In genomic region chr15:75443972-75444453, GRCh38 we compare ENCODE assay signal across 7 cellular contexts. TPM values are rescaled to one million over a fixed set of nuclear protein-coding genes. Genes with fewer than 3 reads are reported as not detected.
DNase-seq lines count a peak whose midpoint lies in the region; ATAC-seq, FAIRE-seq and TF ChIP-seq lines count a peak whose summit lies in the region.
"Not testable (repeated sequence)": the region's sequence is repeated elsewhere in the genome, so short reads cannot be mapped to it uniquely, and the experiment has no call there.

No MANE protein-coding gene starts in this region.

- H3K36me3 ChIP-seq in IMR-90 (ENCODE audit: control insufficient read depth, insufficient read depth, low read length); bronchial epithelial cell (ENCODE audit: control insufficient read depth, insufficient read depth, low read length); fibroblast of lung (ENCODE audit: control insufficient read depth, insufficient read depth, low read length): not testable (repeated sequence)
- peaks cover 3 to 22% of the 10 kb centered on the region in 2 experiments for H3K36me3 ChIP-seq in mesenchymal stem cell (ENCODE audit: control insufficient read depth in 1 of 2, insufficient read depth in 2 of 2, low read depth in 1 of 2, low read length in 2 of 2)

- not testable (repeated sequence) for TF ChIP-seq RAD21 in IMR-90 (IDR thresholded peaks at IDR 0.05; ENCODE audit: low read length)

- CTCF ChIA-PET in Calu3 (lab: Charles Lee); IMR-90 (lab: Yijun Ruan, JAX): not testable (repeated sequence)
- CTCF ChIA-PET in T-cell (lab: Charles Lee): interaction anchor here in 1 of 2 donors (0.9 kb wide), 1 partner anchor 10 kb away, joined by 3 read pairs; no protein-coding TSS in a partner anchor

- TF ChIP-seq POLR2A in IMR-90 (IDR thresholded peaks at IDR 0.05; ENCODE audit: low read depth, low read length): not testable (repeated sequence)

- intact Hi-C loops in Calu3 (cut with micrococcal nuclease; ENCODE audit: unreplicated experiment); IMR-90 (cut with micrococcal nuclease): not testable (repeated sequence)

- H3K56ac ChIP-seq in IMR-90 (ENCODE audit: extremely low read depth, insufficient read depth, low read length): peak overlapping the region; percentile 54; the same call in 1 of the 2 replicates

- in situ Hi-C loops in IMR-90 (cut with MboI; ENCODE audit: low sequenced_read_pairs): not testable (repeated sequence)

- not testable (repeated sequence) for H2AK5ac ChIP-seq in IMR-90 (ENCODE audit: low read depth, low read length); mesenchymal stem cell (ENCODE audit: low read length, severe bottlenecking)

- H3K9me3 ChIP-seq in IMR-90 (ENCODE audit: control insufficient read depth, insufficient read depth, low read length); fibroblast of lung (ENCODE audit: control insufficient read depth, insufficient read depth, low read depth, low read length); mesenchymal stem cell (ENCODE audit: control insufficient read depth, low read length): not testable (repeated sequence)

- POLR2A ChIA-PET in IMR-90 (lab: Charles Lee; ENCODE audit: unreplicated experiment); T-cell (lab: Charles Lee): not testable (repeated sequence)

- H3K27ac Mint-ChIP-seq in Calu3 (ENCODE audit: unreplicated experiment) (peak overlapping the region; percentile 52), T-cell (peak overlapping the region; percentile 48 to 63)
- H3K27ac Mint-ChIP-seq in activated naive CD4-positive, alpha-beta T cell treated with anti-CD3 and anti-CD28 coated beads, Interleukin-2, amount 50 U/mL, for 24 hours: peak overlapping the region; percentile 51

- H2BK5ac ChIP-seq in IMR-90 (ENCODE audit: low read depth, low read length, poor library complexity, severe bottlenecking): peak overlapping the region; percentile 72
- not testable (repeated sequence) for H2BK5ac ChIP-seq in mesenchymal stem cell (ENCODE audit: low read depth, low read length, poor library complexity, severe bottlenecking)

- not testable (repeated sequence) for H3K18ac ChIP-seq in IMR-90 (ENCODE audit: low read depth, low read length); mesenchymal stem cell (ENCODE audit: low read depth in 1 of 2, low read length in 2 of 2)

- peaks cover 10 to 67% of the 10 kb centered on the region in 2 experiments for H3K79me1 ChIP-seq in IMR-90 (ENCODE audit: low read depth in 1 of 2, low read length in 2 of 2)
- H3K79me1 ChIP-seq in mesenchymal stem cell (replicated peaks; ENCODE audit: low read length, poor library complexity, severe bottlenecking): not testable (repeated sequence)

- not testable (repeated sequence) for H2BK15ac ChIP-seq in IMR-90 (ENCODE audit: low read depth, low read length); mesenchymal stem cell (ENCODE audit: low read depth, poor library complexity, severe bottlenecking)

- dilution Hi-C loops in IMR-90 (cut with HindIII; ENCODE audit: low sequenced_read_pairs, unreplicated experiment): not testable (repeated sequence)

- DNase-seq in Calu3, T-cell: not testable (repeated sequence)
- DNase-seq in IMR-90: peak; percentile 83
- peak; percentile 58 for DNase-seq in bronchial epithelial cell (ENCODE audit: low read depth)
- DNase-seq in fibroblast of lung (ENCODE audit: low read depth in 2 of 2): peak; percentile 54 to 87
- DNase-seq in mesenchymal stem cell: peak; percentile 44

- H3K14ac ChIP-seq in IMR-90 (replicated peaks; ENCODE audit: low read depth, low read length); mesenchymal stem cell (ENCODE audit: low read length in 2 of 2): not testable (repeated sequence)

- H2BK120ac ChIP-seq in IMR-90 (ENCODE audit: low read depth, low read length): peak overlapping the region; percentile 54; the same call in 1 of the 2 replicates
- H2BK120ac ChIP-seq in mesenchymal stem cell (ENCODE audit: low read depth, low read length): not testable (repeated sequence)

- not testable (repeated sequence) for H2AK9ac ChIP-seq in IMR-90 (replicated peaks; ENCODE audit: low read depth, low read length, poor library complexity)

- not testable (repeated sequence) for BruUV-seq in Calu3 (replicated peaks; lab: Mats Ljungman, UMichigan); IMR-90 (replicated peaks; lab: Mats Ljungman, UMichigan)

- H2BK20ac ChIP-seq in IMR-90 (ENCODE audit: low read depth, low read length): not testable (repeated sequence)

- H3K27me3 ChIP-seq in IMR-90 (ENCODE audit: control insufficient read depth, insufficient read depth, low read length); bronchial epithelial cell (ENCODE audit: control insufficient read depth, insufficient read depth, low read length); fibroblast of lung (ENCODE audit: control insufficient read depth, insufficient read depth, low read length); mesenchymal stem cell (ENCODE audit: control insufficient read depth in 1 of 2, insufficient read depth in 1 of 2, low read length in 2 of 2): not testable (repeated sequence)

- not testable (repeated sequence) for H3K9me3 Mint-ChIP-seq in Calu3 (ENCODE audit: low read depth, unreplicated experiment); T-cell; activated naive CD4-positive, alpha-beta T cell treated with anti-CD3 and anti-CD28 coated beads, Interleukin-2, amount 50 U/mL, for 24 hours

- not testable (repeated sequence) for H4K5ac ChIP-seq in IMR-90 (ENCODE audit: low read depth, low read length)

- not testable (repeated sequence) for H3K27me3 Mint-ChIP-seq in Calu3 (ENCODE audit: unreplicated experiment); T-cell; activated naive CD4-positive, alpha-beta T cell treated with anti-CD3 and anti-CD28 coated beads, Interleukin-2, amount 50 U/mL, for 24 hours

- not testable (repeated sequence) for H3K4me2 ChIP-seq in IMR-90 (ENCODE audit: low read depth, low read length); mesenchymal stem cell (ENCODE audit: low read length, poor library complexity, severe bottlenecking)
- H3K4me2 ChIP-seq in fibroblast of lung (ENCODE audit: extremely low read depth, insufficient read depth, low read length): peak overlapping the region; percentile 40

- FAIRE-seq in bronchial epithelial cell (lab: Jason Lieb, UNC): not testable (repeated sequence)

- H3K4me1 Mint-ChIP-seq in Calu3 (ENCODE audit: low read depth, unreplicated experiment) (peaks cover 10% of the 10 kb centered on the region), T-cell (peaks cover 50 to 64% (median 62%) of the 10 kb centered on the region in 3 donors)
- H3K4me1 Mint-ChIP-seq in activated naive CD4-positive, alpha-beta T cell treated with anti-CD3 and anti-CD28 coated beads, Interleukin-2, amount 50 U/mL, for 24 hours: peaks cover 60% of the 10 kb centered on the region

- not testable (repeated sequence) for TF ChIP-seq CTCF in Calu3 (IDR thresholded peaks at IDR 0.05; ENCODE audit: unreplicated experiment); IMR-90 (conservative IDR thresholded peaks at IDR 0.05; ENCODE audit: low read depth, low read length); bronchial epithelial cell (IDR thresholded peaks at IDR 0.05; ENCODE audit: insufficient read depth, low read length, severe bottlenecking); fibroblast of lung (conservative IDR thresholded peaks at IDR 0.05 in 1 of 2, IDR thresholded peaks at IDR 0.05 in 1 of 2; ENCODE audit: low read depth in 1 of 2, low read length in 2 of 2)

- not testable (repeated sequence) for H2BK12ac ChIP-seq in mesenchymal stem cell (ENCODE audit: low read length in 2 of 2)

- H3K36me3 Mint-ChIP-seq in Calu3 (ENCODE audit: insufficient read depth, unreplicated experiment): peaks cover 51% of the 10 kb centered on the region
- H3K36me3 Mint-ChIP-seq in T-cell: peaks cover 24% of the 10 kb centered on the region
- H3K36me3 Mint-ChIP-seq in activated naive CD4-positive, alpha-beta T cell treated with anti-CD3 and anti-CD28 coated beads, Interleukin-2, amount 50 U/mL, for 24 hours: not testable (repeated sequence)

- peak; percentile 92 for ATAC-seq in IMR-90 (ENCODE audit: low read depth)
- not testable (repeated sequence) for ATAC-seq in T-cell (replicated peaks in 1 of 4)

- H4K20me1 ChIP-seq in IMR-90 (ENCODE audit: insufficient read depth, low read length): peaks cover 56% of the 10 kb centered on the region
- H4K20me1 ChIP-seq in fibroblast of lung (ENCODE audit: control insufficient read depth, extremely low read depth, insufficient read depth, low read length): not testable (repeated sequence)

- peak overlapping the region; percentile 86; the same call in 1 of the 2 replicates for H4K91ac ChIP-seq in IMR-90 (ENCODE audit: insufficient read depth, low read depth, low read length)
- not testable (repeated sequence) for H4K91ac ChIP-seq in mesenchymal stem cell (ENCODE audit: low read length)

- 0 out of 4 replicates have a peak overlapping the region, but pooled peaks of 1 of the 2 experiments have one; percentile 41 for H4K8ac ChIP-seq in IMR-90 (ENCODE audit: low read depth in 2 of 2, low read length in 2 of 2)
- H4K8ac ChIP-seq in mesenchymal stem cell (ENCODE audit: low read length): not testable (repeated sequence)

- peaks cover 73% of the 10 kb centered on the region for H3K79me2 ChIP-seq in fibroblast of lung (ENCODE audit: control insufficient read depth, insufficient read depth, low read length)

- H3K27ac ChIP-seq in IMR-90 (ENCODE audit: insufficient read depth, low read length) (peak overlapping the region; percentile 94), fibroblast of lung (ENCODE audit: insufficient read depth, low read length) (peak overlapping the region; percentile 32)
- not testable (repeated sequence) for H3K27ac ChIP-seq in mesenchymal stem cell (ENCODE audit: low read length, poor library complexity, severe bottlenecking)

- not testable (repeated sequence) for H3K4me3 ChIP-seq in IMR-90 (ENCODE audit: insufficient read depth, low read depth, low read length); bronchial epithelial cell (ENCODE audit: low read depth, low read length); fibroblast of lung (replicated peaks in 1 of 4; ENCODE audit: control extremely low read depth in 1 of 4, insufficient read depth in 1 of 4, low read depth in 3 of 4, low read length in 4 of 4); mesenchymal stem cell (ENCODE audit: insufficient read depth in 1 of 2, low read depth in 1 of 2, low read length in 2 of 2)

- not testable (repeated sequence) for H2AFZ ChIP-seq in IMR-90 (replicated peaks; ENCODE audit: low read length, poor library complexity); fibroblast of lung (ENCODE audit: low read length); mesenchymal stem cell (ENCODE audit: low read depth, low read length)

- not testable (repeated sequence) for H3K4me3 Mint-ChIP-seq in Calu3 (ENCODE audit: low read depth, unreplicated experiment); T-cell
- H3K4me3 Mint-ChIP-seq in activated naive CD4-positive, alpha-beta T cell treated with anti-CD3 and anti-CD28 coated beads, Interleukin-2, amount 50 U/mL, for 24 hours: peak overlapping the region; percentile 15

- 100% methylated on average over 1 of the region's 8 CpGs; no CpG with 5 or more reads in 1 of the 2 experiments for WGBS in IMR-90 (ENCODE audit: extremely low coverage in 2 of 2, insufficient read length in 1 of 2), 2 experiments
- 55% methylated on average over 5 of the region's 8 CpGs for WGBS in mesenchymal stem cell

- not testable (repeated sequence) for H3K23ac ChIP-seq in IMR-90 (ENCODE audit: low read depth, low read length); mesenchymal stem cell (ENCODE audit: low read length in 2 of 2)

- not testable (repeated sequence) for H3K4me1 ChIP-seq in IMR-90 (ENCODE audit: control insufficient read depth, insufficient read depth, low read length); fibroblast of lung (ENCODE audit: control insufficient read depth, extremely low read depth, insufficient read depth, low read length); mesenchymal stem cell (ENCODE audit: control insufficient read depth, insufficient read depth, low read depth, low read length)

- not testable (repeated sequence) for H3K9ac ChIP-seq in IMR-90 (ENCODE audit: low read depth, low read length); fibroblast of lung (ENCODE audit: insufficient read depth, low read length)
- H3K9ac ChIP-seq in mesenchymal stem cell (ENCODE audit: low read length): peak overlapping the region; percentile 49

- peaks cover 18% of the 10 kb centered on the region for H3K9me1 ChIP-seq in IMR-90 (ENCODE audit: insufficient read depth, low read length)

- peak overlapping the region; percentile 79; the same call in 1 of the 2 replicates for H3K4ac ChIP-seq in IMR-90 (ENCODE audit: low read depth, low read length)
- not testable (repeated sequence) for H3K4ac ChIP-seq in mesenchymal stem cell (ENCODE audit: low read depth in 1 of 2, low read length in 2 of 2)

RNA-seq across cellular contexts. Expression of gene SIN3A, which starts 7.5 kb away (rescaled TPM):
- total RNA-seq in Calu3 (2022) (91.4 and 97.6 TPM in 2 replicates), IMR-90 (2012; rRNA removed) (25.6 and 31.5 TPM in 2 replicates), T-cell (100 to 1,000 TPM; 117 to 137 (median 136) TPM), bronchial epithelial cell (11.6 and 24.6 TPM in 2 replicates), fibroblast of lung (21.1 and 27.2 TPM in 2 replicates)
- polyA plus RNA-seq in IMR-90 (2012; rRNA removed) (21.2 and 25.3 TPM in 2 replicates), fibroblast of lung (23.0 and 30.3 TPM in 2 replicates)
- 7.2 and 17.1 TPM in 2 replicates for polyA plus RNA-seq in IMR-90 (2012; cell fraction: cytosol; rRNA removed)
- polyA plus RNA-seq in IMR-90 (2012; cell fraction: nucleus; rRNA removed; ENCODE audit: low replicate concordance): 18.9 and 20.8 TPM in 2 replicates
- polyA plus RNA-seq in fibroblast of lung (2012): 18.8 TPM in 2 replicates
- polyA minus RNA-seq in fibroblast of lung (ENCODE audit: low replicate concordance): 81.2 and 115 TPM in 2 replicates
- polyA plus RNA-seq in mesenchymal stem cell (2013, experiment 1 of 2): 17.8 TPM
- polyA plus RNA-seq in mesenchymal stem cell (2013, experiment 2 of 2): 18.0 TPM
